ENCODE assay signal across 18 cellular contexts in genomic region chr6:41408576-41408975, GRCh38.
"Had no signal": no experiment of that assay in that cellular context is flagged by ENCODE, and none has a peak within 500 bp of the region (broad histone marks: within the 10 kb centered on the region; RNA-seq: fewer than 3 reads in every experiment).

No MANE protein-coding gene starts in this region.

- H3K27ac Mint-ChIP-seq: activated CD4-positive, alpha-beta T cell treated with anti-CD3 and anti-CD28 coated beads for 36 hours; activated naive CD8-positive, alpha-beta T cell treated with anti-CD3 and anti-CD28 coated beads for 36 hours; activated T-helper 1 cell treated with anti-CD3 and anti-CD28 coated beads, Interleukin-12 subunit alpha, Interleukin-12 subunit beta, Interleukin-2, Interleukin-4 antibody, amounts not matched to agents 30 ng/mL and 10 ng/mL and 1 ng/mL, durations not matched to agents 14 hours and 24 hours and 36 hours; natural killer cell; stimulated activated naive CD8-positive, alpha-beta T cell treated with anti-CD3 and anti-CD28 coated beads, Interleukin-15, Interleukin-2, amounts not matched to agents 100 ng/mL and 50 ng/mL, for 24 hours had no signal

- H3K36me3 Mint-ChIP-seq: activated naive CD8-positive, alpha-beta T cell treated with anti-CD3 and anti-CD28 coated beads for 36 hours; natural killer cell had no signal

- H3K4me1 ChIP-seq: uterus had no signal

- H3K4me3 Mint-ChIP-seq: activated CD4-positive, alpha-beta T cell treated with anti-CD3 and anti-CD28 coated beads for 36 hours; activated naive CD8-positive, alpha-beta T cell treated with anti-CD3 and anti-CD28 coated beads for 36 hours; activated T-helper 1 cell treated with anti-CD3 and anti-CD28 coated beads, Interleukin-12 subunit alpha, Interleukin-12 subunit beta, Interleukin-2, Interleukin-4 antibody, amounts not matched to agents 30 ng/mL and 10 ng/mL and 1 ng/mL, durations not matched to agents 14 hours and 24 hours and 36 hours; natural killer cell; stimulated activated naive CD8-positive, alpha-beta T cell treated with anti-CD3 and anti-CD28 coated beads, Interleukin-15, Interleukin-2, amounts not matched to agents 100 ng/mL and 50 ng/mL, for 24 hours had no signal

- H3K4me1 Mint-ChIP-seq: activated CD4-positive, alpha-beta T cell treated with anti-CD3 and anti-CD28 coated beads for 36 hours; activated naive CD8-positive, alpha-beta T cell treated with anti-CD3 and anti-CD28 coated beads for 36 hours; natural killer cell had no signal

- H3K27ac ChIP-seq: dorsolateral prefrontal cortex, heart left ventricle, tibial nerve, uterus, VCaP had no signal

- DNase-seq: activated CD4-positive, alpha-beta T cell treated with anti-CD3 and anti-CD28 coated beads for 36 hours; activated CD4-positive, alpha-beta T cell treated with anti-CD3 and anti-CD28 coated beads, Interleukin-2, amount 50 U/mL, for 48 hours; activated naive CD4-positive, alpha-beta T cell; activated naive CD8-positive, alpha-beta T cell treated with anti-CD3 and anti-CD28 coated beads for 36 hours; amygdala; erythroblast; heart left ventricle; left cardiac atrium; natural killer cell; stimulated activated CD4-positive, alpha-beta T cell treated with anti-CD3 and anti-CD28 coated beads, Interleukin-12 subunit alpha, Interleukin-12 subunit beta, amount 100 ng/mL, for 4 hours; SW 1271; T-helper 2 cell; uterus had no signal

- H3K4me3 ChIP-seq: heart left ventricle, tibial nerve, uterus had no signal

- H3K36me3 ChIP-seq: heart left ventricle, tibial nerve, uterus had no signal

- H3K9me3 Mint-ChIP-seq: activated naive CD8-positive, alpha-beta T cell treated with anti-CD3 and anti-CD28 coated beads for 36 hours; activated T-helper 1 cell treated with anti-CD3 and anti-CD28 coated beads, Interleukin-12 subunit alpha, Interleukin-12 subunit beta, Interleukin-2, Interleukin-4 antibody, amounts not matched to agents 30 ng/mL and 10 ng/mL and 1 ng/mL, durations not matched to agents 14 hours and 24 hours and 36 hours; natural killer cell; stimulated activated naive CD8-positive, alpha-beta T cell treated with anti-CD3 and anti-CD28 coated beads, Interleukin-15, Interleukin-2, amounts not matched to agents 100 ng/mL and 50 ng/mL, for 24 hours had no signal

- ATAC-seq: activated CD4-positive, alpha-beta T cell treated with anti-CD3 and anti-CD28 coated beads for 36 hours; heart left ventricle; natural killer cell had no signal

- H3K27me3 ChIP-seq: uterus had no signal

- H3K9me3 ChIP-seq: uterus had no signal
